In the genomic region with DNA sequence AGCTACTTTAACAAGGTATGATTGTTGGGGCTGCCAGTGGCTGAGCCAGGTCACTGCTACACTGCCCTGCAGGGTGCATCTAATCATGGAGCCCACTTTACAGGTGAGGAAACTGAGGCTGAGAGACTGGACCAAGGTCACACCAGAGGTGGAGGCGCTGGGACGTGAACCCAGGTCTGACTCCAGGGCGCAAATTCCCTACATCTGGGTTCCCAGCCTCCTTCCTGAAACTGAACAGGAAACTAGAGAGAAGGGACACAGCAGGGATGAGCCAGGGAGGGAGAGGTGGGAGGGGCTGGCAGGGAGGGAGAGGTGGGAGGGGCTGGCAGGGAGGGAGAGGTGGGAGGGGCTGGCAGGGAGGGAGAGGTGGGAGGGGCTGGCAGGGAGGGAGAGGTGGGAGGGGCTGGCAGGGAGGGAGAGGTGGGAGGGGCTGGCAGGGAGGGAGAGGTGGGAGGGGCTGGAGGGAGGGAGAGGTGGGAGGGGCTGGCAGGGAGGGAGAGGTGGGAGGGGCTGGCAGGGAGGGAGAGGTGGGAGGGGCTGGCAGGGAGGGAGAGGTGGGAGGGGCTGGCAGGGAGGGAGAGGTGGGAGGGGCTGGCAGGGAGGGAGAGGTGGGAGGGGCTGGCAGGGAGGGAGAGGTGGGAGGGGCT, we compare ENCODE assay signal across 8 cellular contexts. TPM values are rescaled to one million over a fixed set of nuclear protein-coding genes. Genes with fewer than 3 reads are reported as not detected.
DNase-seq lines count a peak whose midpoint lies in the region; ATAC-seq, FAIRE-seq and TF ChIP-seq lines count a peak whose summit lies in the region.
"Not testable (repeated sequence)": the region's sequence is repeated elsewhere in the genome, so short reads cannot be mapped to it uniquely, and the experiment has no call there.

No MANE protein-coding gene starts in this region.

- H3K27me3 ChIP-seq in RWPE2 (ENCODE audit: insufficient read depth, poor library complexity, severe bottlenecking); astrocyte (ENCODE audit: insufficient read depth, low read length); esophagus muscularis mucosa; rectal smooth muscle tissue (ENCODE audit: control insufficient read depth, insufficient read depth, low read length); upper lobe of left lung: not testable (repeated sequence)

- H3K27me3 Mint-ChIP-seq in astrocyte (ENCODE audit: low read depth, unreplicated experiment): not testable (repeated sequence)

- H3K4me1 Mint-ChIP-seq in astrocyte (ENCODE audit: low read depth, unreplicated experiment): peaks cover 15% of the 10 kb centered on the region

- H3K27ac Mint-ChIP-seq in astrocyte (ENCODE audit: unreplicated experiment): not testable (repeated sequence)

- H3K9me3 ChIP-seq in RWPE2 (ENCODE audit: severe bottlenecking); astrocyte (ENCODE audit: insufficient read depth, low read depth, low read length); esophagus muscularis mucosa; upper lobe of left lung: not testable (repeated sequence)

- not testable (repeated sequence) for ATAC-seq in RWPE2 (ENCODE audit: low read depth)
- peak in 1 of 2 donors; percentile 18 for ATAC-seq in upper lobe of left lung (ENCODE audit: low FRiP score in 2 of 2)

- H3K27ac ChIP-seq in RWPE2 (ENCODE audit: poor library complexity, severe bottlenecking): peak overlapping the region; percentile 99
- H3K27ac ChIP-seq in astrocyte (ENCODE audit: low read depth, low read length): not testable (repeated sequence)
- peak overlapping the region; percentile 96 to 98 (median 97) for H3K27ac ChIP-seq in esophagus muscularis mucosa (replicated peaks in 1 of 4)
- peak overlapping the region; percentile 98 for H3K27ac ChIP-seq in rectal smooth muscle tissue (ENCODE audit: low read depth, low read length)
- H3K27ac ChIP-seq in upper lobe of left lung: peak overlapping the region; percentile 60 to 91 (median 88)

- H3K4me1 ChIP-seq in RWPE2 (ENCODE audit: insufficient read depth, poor library complexity, severe bottlenecking): peaks cover 21% of the 10 kb centered on the region
- H3K4me1 ChIP-seq in astrocyte (ENCODE audit: insufficient read depth, low read length): peaks cover 44% of the 10 kb centered on the region
- peaks cover 61 to 96% (median 92%) of the 10 kb centered on the region in 4 donors for H3K4me1 ChIP-seq in esophagus muscularis mucosa
- H3K4me1 ChIP-seq in rectal smooth muscle tissue (ENCODE audit: control insufficient read depth, insufficient read depth, low read length): peaks cover 31% of the 10 kb centered on the region
- peaks cover 44 to 61% (median 52%) of the 10 kb centered on the region in 4 donors for H3K4me1 ChIP-seq in upper lobe of left lung

- H3K79me2 ChIP-seq in astrocyte (ENCODE audit: insufficient read depth, low read length): peaks cover 56% of the 10 kb centered on the region

- not testable (repeated sequence) for H3K36me3 Mint-ChIP-seq in astrocyte (ENCODE audit: low read depth, unreplicated experiment)

- intact Hi-C loops in esophagus muscularis mucosa (cut with DNase I): not testable (repeated sequence)

- not testable (repeated sequence) for H3K4me3 Mint-ChIP-seq in astrocyte (ENCODE audit: unreplicated experiment)

- not testable (repeated sequence) for FAIRE-seq in astrocyte (lab: Jason Lieb, UNC)

- H3K4me3 ChIP-seq in RWPE2 (ENCODE audit: severe bottlenecking); astrocyte (ENCODE audit: insufficient read depth, low read depth, low read length); rectal smooth muscle tissue (ENCODE audit: low read length); upper lobe of left lung: not testable (repeated sequence)
- H3K4me3 ChIP-seq in esophagus muscularis mucosa: peak overlapping the region in 2 of 4 donors; percentile 44 to 50

- peak; percentile 14 for DNase-seq in DMS153 treated with DMSO at 0.1 percent for 48 hours (lab: John Stamatoyannopoulos, UW; ENCODE audit: unreplicated experiment)
- DNase-seq in NCI-H146 treated with DMSO at 0.1 percent for 48 hours (lab: John Stamatoyannopoulos, UW; ENCODE audit: unreplicated experiment): peak; percentile 29
- not testable (repeated sequence) for DNase-seq in RWPE2 (ENCODE audit: low spot score); esophagus muscularis mucosa (ENCODE audit: extremely low spot score); upper lobe of left lung
- peak; percentile 28 for DNase-seq in astrocyte (ENCODE audit: low read depth)
- DNase-seq in left kidney (ENCODE audit: low read depth, low spot score): peak; percentile 63

- not testable (repeated sequence) for TF ChIP-seq EP300 in esophagus muscularis mucosa (IDR thresholded peaks at IDR 0.05); upper lobe of left lung (IDR thresholded peaks at IDR 0.05)

- not testable (repeated sequence) for H2AFZ ChIP-seq in astrocyte (ENCODE audit: low read depth, low read length)

- H3K4me2 ChIP-seq in astrocyte (ENCODE audit: low read length): peak overlapping the region; percentile 52

- no CpG with 5 or more reads among the region's 3 CpGs for WGBS in esophagus muscularis mucosa
- 74% methylated on average over 3 of the region's 3 CpGs; no CpG with 5 or more reads in 1 of the 2 donors for WGBS in upper lobe of left lung, 2 donors

- TF ChIP-seq POLR2A in esophagus muscularis mucosa (IDR thresholded peaks at IDR 0.05; ENCODE audit: low read depth); upper lobe of left lung (IDR thresholded peaks at IDR 0.05): not testable (repeated sequence)

- TF ChIP-seq CTCF in RWPE2 (IDR thresholded peaks at IDR 0.05; ENCODE audit: poor library complexity, severe bottlenecking); astrocyte (IDR thresholded peaks at IDR 0.05; ENCODE audit: insufficient read depth, low read depth, low read length); esophagus muscularis mucosa (IDR thresholded peaks at IDR 0.05); upper lobe of left lung (IDR thresholded peaks at IDR 0.05): not testable (repeated sequence)

- not testable (repeated sequence) for H4K20me1 ChIP-seq in astrocyte (ENCODE audit: insufficient read depth, low read length)

- H3K36me3 ChIP-seq in RWPE2 (ENCODE audit: low read depth); astrocyte (ENCODE audit: insufficient read depth, low read length); esophagus muscularis mucosa; rectal smooth muscle tissue (ENCODE audit: control insufficient read depth, insufficient read depth, low read length); upper lobe of left lung: not testable (repeated sequence)

- H3K9me3 Mint-ChIP-seq in astrocyte (ENCODE audit: unreplicated experiment): not testable (repeated sequence)

- not testable (repeated sequence) for H3K9ac ChIP-seq in astrocyte (ENCODE audit: low read length); rectal smooth muscle tissue (ENCODE audit: low read length)

RNA-seq across cellular contexts. Expression of gene PKD1, which starts 7.9 kb away (rescaled TPM):
- total RNA-seq in astrocyte (112 and 128 TPM in 2 replicates), esophagus muscularis mucosa (100 to 1,000 TPM; 297 to 459 (median 366) TPM), upper lobe of left lung (100 to 1,000 TPM in 3 of 6 donors, 10 to 100 TPM in 3; 75.4 to 567 (median 106) TPM)

RNA-seq across cellular contexts. Expression of gene RAB26, which starts 20.7 kb away (rescaled TPM):
- total RNA-seq in astrocyte (1.2 and 1.4 TPM in 2 replicates), esophagus muscularis mucosa (not detected), upper lobe of left lung (1 to 10 TPM in 1 of 6 donors, under 1 TPM in 3, not detected in 2; 0.30 to 6.8 (median 0.85) TPM)

RNA-seq across cellular contexts. Expression of gene TRAF7, which starts 27.8 kb away (rescaled TPM):
- total RNA-seq in astrocyte (92.1 and 93.1 TPM in 2 replicates), esophagus muscularis mucosa (10 to 100 TPM; 42.6 to 64.5 (median 54.3) TPM), upper lobe of left lung (10 to 100 TPM; 34.6 to 72.6 (median 52.9) TPM)
